ENCODE assay signal across 1 cellular context in the genomic region with DNA sequence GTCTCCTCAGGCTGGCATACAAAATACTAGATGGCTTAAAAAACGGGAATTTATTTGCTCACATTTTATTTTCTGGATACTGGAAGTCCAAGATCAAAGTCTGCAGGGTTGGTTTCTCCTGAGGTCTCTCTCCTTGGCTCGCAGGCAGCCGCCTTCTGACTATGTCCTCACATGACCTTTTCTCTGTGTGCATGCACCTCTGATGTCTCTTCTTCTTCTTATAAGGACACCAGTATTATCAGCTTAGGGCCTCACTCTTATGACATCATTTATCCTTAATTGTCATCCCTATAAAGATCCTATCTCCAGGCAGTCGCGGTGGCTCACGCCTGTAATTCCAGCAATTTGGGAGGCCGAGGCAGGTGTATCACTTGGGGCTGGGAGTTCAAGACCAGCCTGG.
A peak's percentile ranks its signal among the peaks of the same experiment; 100 is the strongest.
TF ChIP-seq lines count a peak whose summit lies in the region.

No MANE protein-coding gene starts in this region.

TF ChIP-seq in HepG2, 621 proteins besides CTCF, POLR2A, EP300 and RAD21:
- TF ChIP-seq, protein P1, sequence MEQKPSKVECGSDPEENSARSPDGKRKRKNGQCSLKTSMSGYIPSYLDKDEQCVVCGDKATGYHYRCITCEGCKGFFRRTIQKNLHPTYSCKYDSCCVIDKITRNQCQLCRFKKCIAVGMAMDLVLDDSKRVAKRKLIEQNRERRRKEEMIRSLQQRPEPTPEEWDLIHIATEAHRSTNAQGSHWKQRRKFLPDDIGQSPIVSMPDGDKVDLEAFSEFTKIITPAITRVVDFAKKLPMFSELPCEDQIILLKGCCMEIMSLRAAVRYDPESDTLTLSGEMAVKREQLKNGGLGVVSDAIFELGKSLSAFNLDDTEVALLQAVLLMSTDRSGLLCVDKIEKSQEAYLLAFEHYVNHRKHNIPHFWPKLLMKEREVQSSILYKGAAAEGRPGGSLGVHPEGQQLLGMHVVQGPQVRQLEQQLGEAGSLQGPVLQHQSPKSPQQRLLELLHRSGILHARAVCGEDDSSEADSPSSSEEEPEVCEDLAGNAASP (CRISPR knock-in tag; IDR thresholded peaks at IDR 0.05; ENCODE audit: borderline replicate concordance), result peak; percentile 9; the same call in 1 of the 2 replicates
- TF ChIP-seq TFAP4 (IDR thresholded peaks at IDR 0.05; ENCODE audit: borderline replicate concordance, low read depth), result no peak
- peak; percentile 44; the same call in 1 of the 2 replicates for TF ChIP-seq ATF7 (IDR thresholded peaks at IDR 0.05)
- TF ChIP-seq ATF7 (CRISPR knock-in tag; IDR thresholded peaks at IDR 0.05), result no peak
TF ChIP-seq in HepG2: peak in this region for 2.
